Comparison of ENCODE assay signal across 8 cellular contexts in the genomic region with DNA sequence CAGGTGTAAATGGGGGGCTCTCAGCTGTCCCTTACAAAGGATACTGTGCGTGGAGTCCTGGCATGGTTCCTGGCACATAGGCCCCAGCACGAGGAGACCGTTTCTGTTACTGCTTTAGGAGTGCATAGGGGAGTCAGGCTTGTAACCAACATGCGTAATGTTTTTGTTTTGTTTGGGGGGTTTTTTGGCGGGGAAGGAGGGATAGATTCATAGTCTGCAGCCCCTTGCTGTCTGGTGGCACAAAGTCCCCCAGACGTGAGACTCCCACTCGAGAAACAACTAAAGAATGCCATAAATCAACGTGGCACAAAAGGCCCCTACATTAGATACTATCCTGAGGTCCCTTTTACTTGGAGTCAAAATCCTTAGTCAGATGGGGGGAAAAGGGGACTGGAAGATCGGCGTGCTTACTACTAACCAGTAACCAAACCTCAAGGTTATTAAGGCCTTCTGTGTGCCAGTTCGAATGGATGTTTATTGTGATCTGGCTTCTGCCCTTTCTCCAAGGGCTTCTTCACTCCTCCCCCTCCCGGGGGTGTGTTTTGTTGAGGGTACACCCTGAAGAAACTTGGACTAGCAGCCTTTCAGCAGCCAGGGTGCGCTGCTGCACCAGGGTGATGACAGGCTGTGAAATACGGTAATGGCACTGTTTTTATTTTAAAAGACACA. TPM values are rescaled to one million over a fixed set of nuclear protein-coding genes. Genes with fewer than 3 reads are reported as not detected.
A peak's percentile ranks its signal among the peaks of the same experiment; 100 is the strongest.
DNase-seq lines count a peak whose midpoint lies in the region; ATAC-seq and TF ChIP-seq lines count a peak whose summit lies in the region.

No MANE protein-coding gene starts in this region.

- TF ChIP-seq POLR2A in GM19099 (IDR thresholded peaks at IDR 0.05; ENCODE audit: extremely low read depth, insufficient read length, low read depth) = peak; percentile 70

- H2BK15ac ChIP-seq in mesendoderm (replicated peaks; ENCODE audit: low read depth) = no peak overlapping the region

- H3K4me3 ChIP-seq in mesendoderm (ENCODE audit: low read length) = peak overlapping the region; percentile 79

- no peak overlapping the region for H3K23ac ChIP-seq in mesendoderm (ENCODE audit: low read length)

- H4K5ac ChIP-seq in mesendoderm (ENCODE audit: low read length) = no peak overlapping the region

- peaks cover 30 to 35% of the 10 kb centered on the region in 2 donors for H3K4me1 Mint-ChIP-seq in effector memory CD8-positive, alpha-beta T cell (ENCODE audit: low read depth in 2 of 2)

- H3K27ac ChIP-seq in mesendoderm (ENCODE audit: low read depth, low read length) = no peak overlapping the region

- ATAC-seq in effector memory CD8-positive, alpha-beta T cell (replicated peaks) = peak; percentile 61

- H4K8ac ChIP-seq in mesendoderm (ENCODE audit: low read depth, low read length) = no peak overlapping the region

- peak overlapping the region; percentile 93 for H3K56ac ChIP-seq in mesendoderm (ENCODE audit: low read length)

- peaks cover 28% of the 10 kb centered on the region for H3K79me2 ChIP-seq in mesendoderm (ENCODE audit: control insufficient read depth, insufficient read depth, low read length)

- H3K9me3 Mint-ChIP-seq in effector memory CD8-positive, alpha-beta T cell = no peaks in the 10 kb centered on the region

- H3K36me3 ChIP-seq in mesendoderm (ENCODE audit: control insufficient read depth, insufficient read depth, low read length) = peaks cover 2% of the 10 kb centered on the region

- H3K9ac ChIP-seq in mesendoderm (ENCODE audit: low read length) = peak overlapping the region; percentile 83

- no peak overlapping the region for H2BK5ac ChIP-seq in mesendoderm (ENCODE audit: low read length)

- H3K27ac Mint-ChIP-seq in effector memory CD8-positive, alpha-beta T cell = peak overlapping the region; percentile 98 to 99

- H3K18ac ChIP-seq in mesendoderm (ENCODE audit: low read length) = no peak overlapping the region

- H3K36me3 Mint-ChIP-seq in effector memory CD8-positive, alpha-beta T cell (ENCODE audit: insufficient read depth) = peaks cover 74% of the 10 kb centered on the region

- no CpG with 5 or more reads among the region's 14 CpGs for WGBS in mesendoderm (ENCODE audit: extremely low coverage, insufficient coverage, low lambda C conversion rate)

- peaks cover 2% of the 10 kb centered on the region for H3K4me1 ChIP-seq in mesendoderm (ENCODE audit: control insufficient read depth, low read depth, low read length)

- H3K27me3 ChIP-seq in mesendoderm (ENCODE audit: insufficient read depth, low read length, poor library complexity) = no peaks in the 10 kb centered on the region

- H3K4ac ChIP-seq in mesendoderm (ENCODE audit: low read depth, low read length) = no peak overlapping the region

- H3K27me3 Mint-ChIP-seq in effector memory CD8-positive, alpha-beta T cell = no peaks in the 10 kb centered on the region

- H3K4me2 ChIP-seq in mesendoderm (ENCODE audit: low read length) = peak overlapping the region; percentile 86

- H3K79me1 ChIP-seq in mesendoderm (ENCODE audit: low read length) = peaks cover 8% of the 10 kb centered on the region

- DNase-seq in AG20443 (ENCODE audit: low spot score) = peak; percentile 89
- peak; percentile 76 for DNase-seq in HS-5 (ENCODE audit: low read depth)
- peak; percentile 26 for DNase-seq in NK-92 (lab: John Stamatoyannopoulos, UW; ENCODE audit: unreplicated experiment)
- peak; percentile 89 for DNase-seq in activated CD8-positive, alpha-beta memory T cell treated with anti-CD3 and anti-CD28 coated beads for 24 hours
- DNase-seq in effector memory CD8-positive, alpha-beta T cell = peak; percentile 84 to 86 (median 85)
- DNase-seq in mesendoderm = peak; percentile 93
- DNase-seq in stimulated activated CD8-positive, alpha-beta memory T cell treated with anti-CD3 and anti-CD28 coated beads, Interleukin-12 subunit alpha, Interleukin-12 subunit beta, amount 100 ng/mL, for 4 hours (ENCODE audit: low read depth) = peak; percentile 71

- no peak overlapping the region for H2BK120ac ChIP-seq in mesendoderm (ENCODE audit: low read depth, low read length)

- H3K4me3 Mint-ChIP-seq in effector memory CD8-positive, alpha-beta T cell = peak overlapping the region; percentile 96 to 98

- H2AK5ac ChIP-seq in mesendoderm (ENCODE audit: low read length) = peak overlapping the region; percentile 35

RNA-seq across cellular contexts. Expression of gene ISCU, which starts 0.9 kb away (rescaled TPM):
- polyA plus RNA-seq in mesendoderm (2013, experiment 1 of 2) = 67.0 TPM
- polyA plus RNA-seq in mesendoderm (2013, experiment 2 of 2) = 63.2 TPM

RNA-seq across cellular contexts. Expression of gene SART3, which starts 2.3 kb away (rescaled TPM):
- polyA plus RNA-seq in mesendoderm (2013, experiment 1 of 2) = 44.4 TPM
- polyA plus RNA-seq in mesendoderm (2013, experiment 2 of 2) = 44.8 TPM

RNA-seq across cellular contexts. Expression of gene TMEM119, which starts 34.6 kb away (rescaled TPM):
- 0.14 TPM for polyA plus RNA-seq in mesendoderm (2013, experiment 1 of 2)
- polyA plus RNA-seq in mesendoderm (2013, experiment 2 of 2) = 0.13 TPM

RNA-seq across cellular contexts. Expression of gene FICD, which starts 48.2 kb away (rescaled TPM):
- polyA plus RNA-seq in mesendoderm (2013, experiment 1 of 2) = 2.1 TPM
- polyA plus RNA-seq in mesendoderm (2013, experiment 2 of 2) = 2.2 TPM

Comparison
In these comparisons a context has a peak if more than half of its experiments do, and no peak if none do; other contexts are left out.
1. DNase-seq: peak in every context shown above with its lines; median percentile 93 in mesendoderm; 89 in AG20443; 89 in activated CD8-positive, alpha-beta memory T cell treated with anti-CD3 and anti-CD28 coated beads for 24 hours; 85 in effector memory CD8-positive, alpha-beta T cell; 76 in HS-5; 71 in stimulated activated CD8-positive, alpha-beta memory T cell treated with anti-CD3 and anti-CD28 coated beads, Interleukin-12 subunit alpha, Interleukin-12 subunit beta, amount 100 ng/mL, for 4 hours; 26 in NK-92.